Comparison of ENCODE assay signal across 1 cellular context in the genomic region with DNA sequence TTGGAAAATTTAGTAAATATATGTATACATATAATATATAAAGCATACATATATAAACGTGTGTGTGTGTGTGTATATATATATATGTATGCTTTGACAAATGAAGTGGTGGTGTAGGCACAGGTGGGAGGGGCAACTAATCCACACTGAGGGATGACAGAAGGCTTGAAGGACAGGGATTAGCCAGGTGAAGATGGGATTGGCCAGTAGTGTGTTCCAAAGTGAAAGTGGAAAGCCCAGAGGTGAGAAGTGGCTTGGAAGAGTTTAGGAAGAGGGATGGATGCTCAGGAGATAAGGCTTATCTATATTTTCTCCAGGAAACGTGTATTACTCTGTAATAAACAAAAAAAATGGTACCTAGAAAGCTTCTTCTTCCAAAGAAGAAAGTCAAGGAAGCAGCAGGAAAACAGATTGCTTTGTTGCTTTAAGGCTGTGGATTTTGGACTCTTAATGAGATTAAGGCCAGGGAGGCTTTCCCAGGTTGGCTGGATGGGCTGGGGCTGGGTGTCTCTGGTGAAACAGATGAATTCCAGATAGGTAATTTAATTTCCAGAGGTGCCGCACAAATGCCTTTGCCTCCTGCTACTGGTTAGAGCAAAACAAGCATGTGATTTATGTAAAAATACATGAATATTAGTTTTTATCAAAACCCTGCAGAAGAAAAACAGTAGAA.
TF ChIP-seq lines count a peak whose summit lies in the region.

No MANE protein-coding gene starts in this region.

TF ChIP-seq in SK-N-SH treated with all-trans-retinoic acid at 6 μM for 48 hours, 23 proteins besides CTCF, POLR2A, EP300 and RAD21 (continued from another document):
- no peak for TF ChIP-seq ARNTL (CRISPR knock-in tag; IDR thresholded peaks at IDR 0.05; ENCODE audit: borderline replicate concordance, low read depth)
